26 cellular contexts compared by ENCODE assay signal in the genomic region with DNA sequence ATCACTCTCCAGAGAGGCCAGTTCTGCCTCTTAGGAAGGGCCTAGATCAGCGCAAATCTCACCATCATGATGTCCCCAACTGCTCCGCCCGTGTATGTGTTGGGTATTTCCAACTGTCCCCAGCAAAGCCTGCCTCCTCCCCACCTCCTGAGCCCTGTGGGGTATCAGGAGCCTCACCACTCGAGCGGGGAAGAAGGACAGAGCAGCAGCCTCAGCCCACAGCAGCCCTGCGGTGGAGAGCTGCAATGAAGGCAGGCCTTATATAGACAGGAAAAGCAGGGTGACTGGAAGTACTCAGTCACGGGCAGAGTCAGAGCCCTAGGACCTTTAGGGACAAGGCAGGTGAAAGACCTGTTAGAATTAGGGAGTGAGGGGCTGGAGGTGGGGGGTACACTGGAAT.
DNase-seq lines count a peak whose midpoint lies in the region; ATAC-seq, FAIRE-seq and TF ChIP-seq lines count a peak whose summit lies in the region.
"Had no signal": no experiment of that assay in that cellular context is flagged by ENCODE, and none has a peak within 500 bp of the region (broad histone marks: within the 10 kb centered on the region; RNA-seq: fewer than 3 reads in every experiment).

No MANE protein-coding gene starts in this region.

- H2BK15ac ChIP-seq in H1 (ENCODE audit: low read length): peak overlapping the region; percentile 84; the same call in 1 of the 2 replicates

- H3K36me3 ChIP-seq in RWPE2 (ENCODE audit: low read depth): no peaks in the 10 kb centered on the region
- no peaks in the 10 kb centered on the region for H3K36me3 ChIP-seq in H1 (ENCODE audit: control insufficient read depth in 2 of 4, insufficient read depth in 4 of 4, low read length in 3 of 4)
- no peaks in the 10 kb centered on the region for H3K36me3 ChIP-seq in rectal smooth muscle tissue (ENCODE audit: control insufficient read depth, insufficient read depth, low read length)
- no peaks in the 10 kb centered on the region for H3K36me3 ChIP-seq in upper lobe of right lung
- H3K36me3 ChIP-seq in HepG2 (replicated peaks in 1 of 2; ENCODE audit: control insufficient read depth in 1 of 2, insufficient read depth in 2 of 2, low read length in 2 of 2): no peaks in the 10 kb centered on the region
- H3K36me3 ChIP-seq: BLaER1 treated with 17β-estradiol and CSF1 and Interleukin-3, amounts not matched to agents 10 nM and 100 nM; MG63 had no signal

- POLR2A ChIA-PET in H1 (lab: Charles Lee; ENCODE audit: partially characterized antibody): interaction anchor here (0.6 to 2.1 kb wide), 5 partner anchors 10 to 358 kb away, joined by 3 to 4 read pairs (median 3); no protein-coding TSS in a partner anchor
- POLR2A ChIA-PET in HepG2 (lab: Yijun Ruan, JAX): no interaction called here

- TF ChIP-seq RAD21 in H1 (IDR thresholded peaks at IDR 0.05 in 1 of 2, conservative IDR thresholded peaks at IDR 0.05 in 1 of 2; ENCODE audit: low read depth in 2 of 2, low read length in 2 of 2) (no peak), HepG2 (CRISPR knock-in tag; IDR thresholded peaks at IDR 0.05) (no peak)

- H3K27me3 ChIP-seq in RWPE2 (ENCODE audit: insufficient read depth, poor library complexity, severe bottlenecking): peaks cover 22% of the 10 kb centered on the region
- no peaks in the 10 kb centered on the region for H3K27me3 ChIP-seq in H1 (replicated peaks in 1 of 4; ENCODE audit: control insufficient read depth in 3 of 4, extremely low read depth in 1 of 4, insufficient read depth in 3 of 4, low read length in 3 of 4)
- no peaks in the 10 kb centered on the region for H3K27me3 ChIP-seq in rectal smooth muscle tissue (ENCODE audit: control insufficient read depth, insufficient read depth, low read length)
- H3K27me3 ChIP-seq in upper lobe of right lung: no peaks in the 10 kb centered on the region
- peaks cover 0 to 37% of the 10 kb centered on the region in 2 experiments; a peak in 2 of 5 replicates for H3K27me3 ChIP-seq in HepG2 (ENCODE audit: control insufficient read depth in 1 of 2, insufficient read depth in 2 of 2, low read length in 2 of 2)
- H3K27me3 ChIP-seq: BLaER1 treated with 17β-estradiol and CSF1 and Interleukin-3, amounts not matched to agents 10 nM and 100 nM; MG63 had no signal

- no peaks in the 10 kb centered on the region for H3K23me2 ChIP-seq in H1 (ENCODE audit: low read depth, low read length)

- H3K27ac ChIP-seq in RWPE2 (ENCODE audit: poor library complexity, severe bottlenecking) (no peak overlapping the region), H1 (ENCODE audit: low read depth, low read length) (no peak overlapping the region), rectal smooth muscle tissue (ENCODE audit: low read depth, low read length) (peak overlapping the region; percentile 74), upper lobe of right lung (no peak overlapping the region), HepG2 (ENCODE audit: extremely low read length, insufficient read depth, low read length) (no peak overlapping the region)
- H3K27ac ChIP-seq: A549; BLaER1 treated with 17β-estradiol and CSF1 and Interleukin-3, amounts not matched to agents 10 nM and 100 nM; SK-N-MC had no signal

- H3K56ac ChIP-seq in H1 (replicated peaks; ENCODE audit: insufficient read length, low read depth, low read length): no peak overlapping the region

- FAIRE-seq in H1 (lab: Jason Lieb, UNC) (no peak), HepG2 (lab: Jason Lieb, UNC) (no peak)
- FAIRE-seq: A549, D721Med, GM18507 had no signal

- BruUV-seq in HepG2 (replicated peaks; lab: Mats Ljungman, UMichigan): no TSS peak

- no peak overlapping the region for H2AK5ac ChIP-seq in H1 (ENCODE audit: low read depth, low read length)

- no peak overlapping the region for H3K23ac ChIP-seq in H1 (ENCODE audit: insufficient read length)

- H4K91ac ChIP-seq in H1 (replicated peaks; ENCODE audit: insufficient read length, low read length): no peak overlapping the region

- no peaks in the 10 kb centered on the region; the same call in 1 of the 2 replicates for H3K79me1 ChIP-seq in H1 (ENCODE audit: low read depth, low read length)

- no peak for ATAC-seq in RWPE2 (ENCODE audit: low read depth)
- no peak for ATAC-seq in upper lobe of right lung
- no peak for ATAC-seq in HepG2
- ATAC-seq: A549 had no signal

- H3K4me1 ChIP-seq in RWPE2 (ENCODE audit: insufficient read depth, poor library complexity, severe bottlenecking) (no peaks in the 10 kb centered on the region), H1 (replicated peaks in 1 of 4; ENCODE audit: control insufficient read depth in 3 of 4, insufficient read depth in 4 of 4, low read length in 3 of 4) (peaks cover 0 to 13% (median 9%) of the 10 kb centered on the region in 4 experiments; a peak in 5 of 7 replicates), rectal smooth muscle tissue (ENCODE audit: control insufficient read depth, insufficient read depth, low read length) (peaks cover 37% of the 10 kb centered on the region), upper lobe of right lung (no peaks in the 10 kb centered on the region), HepG2 (ENCODE audit: insufficient read depth, low read length) (peaks cover 8% of the 10 kb centered on the region; the same call in 1 of the 2 replicates)
- H3K4me1 ChIP-seq: A549 had no signal

- H3K4ac ChIP-seq in H1 (replicated peaks; ENCODE audit: insufficient read length, low read depth, low read length): no peak overlapping the region

- CTCF ChIA-PET in H1 (lab: Charles Lee; ENCODE audit: partially characterized antibody) (interaction anchor here (1.0 to 10.7 kb wide), 4 partner anchors 9 to 25 kb away, joined by 3 to 94 read pairs (median 12); no protein-coding TSS in a partner anchor), HepG2 (lab: Yijun Ruan, JAX; ENCODE audit: low intra/inter-chr PET ratio, low total read pairs) (no interaction called here)

- H3K9ac ChIP-seq in H1 (replicated peaks in 1 of 4; ENCODE audit: extremely low read depth in 1 of 4, low read depth in 3 of 4, low read length in 3 of 4) (no peak overlapping the region), rectal smooth muscle tissue (ENCODE audit: low read length) (no peak overlapping the region), HepG2 (ENCODE audit: insufficient read depth, low read depth, low read length) (no peak overlapping the region)
- H3K9ac ChIP-seq: BLaER1 treated with 17β-estradiol and CSF1 and Interleukin-3, amounts not matched to agents 10 nM and 100 nM had no signal

- TF ChIP-seq CTCF in RWPE2 (IDR thresholded peaks at IDR 0.05; ENCODE audit: poor library complexity, severe bottlenecking) (no peak), H1 (IDR thresholded peaks at IDR 0.05; ENCODE audit: control extremely low read depth in 1 of 3, insufficient read depth in 1 of 3, low read depth in 1 of 3, low read length in 3 of 3) (no peak), upper lobe of right lung (IDR thresholded peaks at IDR 0.05) (no peak), HepG2 (CRISPR knock-in tag; IDR thresholded peaks at IDR 0.05) (no peak)

- TF ChIP-seq POLR2A in H1 (IDR thresholded peaks at IDR 0.05; ENCODE audit: control extremely low read depth in 1 of 2, low read depth in 2 of 2, low read length in 2 of 2) (no peak), HepG2 (IDR thresholded peaks at IDR 0.05; ENCODE audit: insufficient read depth in 1 of 2, low read depth in 2 of 2, low read length in 2 of 2) (no peak)

- no peaks in the 10 kb centered on the region for H4K20me1 ChIP-seq in H1 (replicated peaks in 1 of 2; ENCODE audit: control insufficient read depth in 1 of 2, insufficient read depth in 2 of 2, low read length in 2 of 2)
- H4K20me1 ChIP-seq in HepG2 (ENCODE audit: insufficient read depth, low read length): no peaks in the 10 kb centered on the region
- H4K20me1 ChIP-seq: BLaER1 treated with 17β-estradiol and CSF1 and Interleukin-3, amounts not matched to agents 10 nM and 100 nM had no signal

- H2AFZ ChIP-seq in H1 (ENCODE audit: low read length) (0 out of 2 replicates have a peak overlapping the region, but pooled peaks have one; percentile 57), HepG2 (ENCODE audit: low read length) (no peak overlapping the region)

- in situ Hi-C loops in HepG2 (cut with HindIII; ENCODE audit: extremely low pct_ligation_motif_present, low pct_unique_long_range_greater_than_20kb): no loop called here

- no peak overlapping the region for H2BK120ac ChIP-seq in H1 (replicated peaks; ENCODE audit: low read depth, low read length)

- no peak overlapping the region for H3K14ac ChIP-seq in H1 (ENCODE audit: insufficient read length)

- H3K4me2 ChIP-seq in H1 (ENCODE audit: insufficient read depth in 1 of 2, low read depth in 2 of 2, low read length in 2 of 2): no peak overlapping the region
- no peak overlapping the region for H3K4me2 ChIP-seq in HepG2 (ENCODE audit: low read depth, low read length)
- H3K4me2 ChIP-seq: A549 had no signal

- H2BK5ac ChIP-seq in H1 (ENCODE audit: low read depth, low read length): no peak overlapping the region

- no peak overlapping the region for H2BK12ac ChIP-seq in H1 (ENCODE audit: low read depth, low read length)

- H3K79me2 ChIP-seq in H1 (ENCODE audit: control insufficient read depth in 1 of 2, insufficient read depth in 2 of 2, low read length in 2 of 2) (no peaks in the 10 kb centered on the region), HepG2 (ENCODE audit: insufficient read depth, low read length) (no peaks in the 10 kb centered on the region)

- 84% methylated on average over 7 of the region's 7 CpGs; no CpG with 5 or more reads in 1 of the 2 experiments for WGBS in H1 (ENCODE audit: extremely low coverage in 1 of 2, insufficient coverage in 1 of 2, insufficient read length in 1 of 2, insufficient replicate concordance in 2 of 2, low coverage in 1 of 2, low lambda C conversion rate in 2 of 2, missing lambda C conversion rate in 1 of 2), 2 experiments
- 20% methylated on average over 6 of the region's 7 CpGs for WGBS in HepG2 (ENCODE audit: low lambda C conversion rate)

- intact Hi-C loops in upper lobe of right lung (cut with DNase I) (no loop called here), HepG2 (cut with micrococcal nuclease; ENCODE audit: unreplicated experiment) (no loop called here)

- no peak for TF ChIP-seq EP300 in H1 (IDR thresholded peaks at IDR 0.05; ENCODE audit: borderline replicate concordance in 1 of 2, low read depth in 2 of 2, low read length in 2 of 2)
- no peak for TF ChIP-seq EP300 in HepG2 (IDR thresholded peaks at IDR 0.05; ENCODE audit: low read depth in 2 of 2, low read length in 2 of 2)
- TF ChIP-seq EP300 in HepG2 (CRISPR knock-in tag; IDR thresholded peaks at IDR 0.05; ENCODE audit: borderline replicate concordance): no peak

- H3K4me3 ChIP-seq in RWPE2 (ENCODE audit: severe bottlenecking) (no peak overlapping the region), H1 (ENCODE audit: extremely low read depth in 1 of 4, insufficient read depth in 2 of 4, low read depth in 3 of 4, low read length in 4 of 4) (no peak overlapping the region), rectal smooth muscle tissue (ENCODE audit: low read length) (no peak overlapping the region), upper lobe of right lung (no peak overlapping the region), HepG2 (replicated peaks in 1 of 3; ENCODE audit: insufficient read depth in 1 of 3, low read depth in 2 of 3, low read length in 3 of 3) (no peak overlapping the region)
- H3K4me3 ChIP-seq: A549; BLaER1 treated with 17β-estradiol and CSF1 and Interleukin-3, amounts not matched to agents 10 nM and 100 nM; MG63; SK-N-MC had no signal

- no peak overlapping the region for H2BK20ac ChIP-seq in H1 (ENCODE audit: low read length)

- H4K8ac ChIP-seq in H1 (ENCODE audit: extremely low read depth, insufficient read depth, low read length): no peak overlapping the region

- H3K18ac ChIP-seq in H1 (ENCODE audit: extremely low read depth, low read length): no peak overlapping the region; the same call in 1 of the 2 replicates

- no peaks in the 10 kb centered on the region for H3K9me3 ChIP-seq in RWPE2 (ENCODE audit: severe bottlenecking)
- H3K9me3 ChIP-seq in H1 (ENCODE audit: insufficient read depth in 2 of 2, low read depth in 1 of 2, low read length in 1 of 2): no peaks in the 10 kb centered on the region
- no peaks in the 10 kb centered on the region for H3K9me3 ChIP-seq in upper lobe of right lung
- no peaks in the 10 kb centered on the region for H3K9me3 ChIP-seq in HepG2 (ENCODE audit: low read length)
- H3K9me3 ChIP-seq: A549; BLaER1 treated with 17β-estradiol and CSF1 and Interleukin-3, amounts not matched to agents 10 nM and 100 nM; MG63 had no signal

- H4K5ac ChIP-seq in H1 (ENCODE audit: insufficient read length, low read depth, low read length): no peak overlapping the region

- DNase-seq in RWPE2 (ENCODE audit: low spot score) (peak; percentile 38), H1 (ENCODE audit: low read depth in 1 of 2, low spot score in 2 of 2) (no peak), upper lobe of right lung (peak; percentile 33), HepG2 (ENCODE audit: low spot score) (no peak), T-helper 1 cell (no peak), SIG-M5 (lab: John Stamatoyannopoulos, UW) (no peak)
- DNase-seq: AML-193; CD4-positive, alpha-beta T cell; IMR-90; KG1; MG63; NCI-H1105 treated with DMSO at 0.1 percent for 48 hours; NCI-H1694; NCI-H2029 treated with DMSO at 0.1 percent for 48 hours; NCI-H2171; NCI-H226; NCI-H510A; NCI-H69; RPMI8226; SHP77 treated with DMSO at 0.1 percent for 48 hours had no signal

Comparison
In these comparisons a context has a peak if more than half of its experiments do, and no peak if none do; other contexts are left out.
1. DNase-seq: peak in RWPE2 (single experiment) and upper lobe of right lung (single experiment); none in H1 (0 of 2), HepG2 (single experiment), T-helper 1 cell (0 of 5) and SIG-M5 (single experiment).